ENCODE assay signal across 8 cellular contexts in genomic region chr1:41919764-41920397, GRCh38. TPM values are rescaled to one million over a fixed set of nuclear protein-coding genes. Genes with fewer than 3 reads are reported as not detected.
DNase-seq lines count a peak whose midpoint lies in the region; TF ChIP-seq lines count a peak whose summit lies in the region.

No MANE protein-coding gene starts in this region.

- H3K27me3 Mint-ChIP-seq in brain = peaks cover 31% of the 10 kb centered on the region
- peaks cover 8% of the 10 kb centered on the region for H3K27me3 Mint-ChIP-seq in mesothelial cell of epicardium (ENCODE audit: low read depth)

- peaks cover 52% of the 10 kb centered on the region for H3K4me1 Mint-ChIP-seq in brain
- peaks cover 40% of the 10 kb centered on the region for H3K4me1 Mint-ChIP-seq in mesothelial cell of epicardium

- H3K27ac Mint-ChIP-seq in brain (peak overlapping the region in 4 of 5 experiments; percentile 39 to 97 (median 76)), mesothelial cell of epicardium (no peak overlapping the region)

- TF ChIP-seq CTCF in brain (conservative IDR thresholded peaks at IDR 0.05) (no peak), mesothelial cell of epicardium (IDR thresholded peaks at IDR 0.05; ENCODE audit: unreplicated experiment) (no peak)

- H3K36me3 Mint-ChIP-seq in brain (no peaks in the 10 kb centered on the region), mesothelial cell of epicardium (no peaks in the 10 kb centered on the region)

- DNase-seq in A172 (ENCODE audit: low spot score) (peak; percentile 84), KG1 (lab: John Stamatoyannopoulos, UW) (peak; percentile 67), T-helper 9 cell (peak; percentile 63), mesothelial cell of epicardium (ENCODE audit: low spot score in 2 of 2, unreplicated experiment in 2 of 2) (no peak), NCI-H128 (lab: John Stamatoyannopoulos, UW; ENCODE audit: unreplicated experiment) (no peak)
- DNase-seq in stimulated activated CD8-positive, alpha-beta memory T cell treated with anti-CD3 and anti-CD28 coated beads, Interleukin-4, amount 100 ng/mL, for 1 hour (ENCODE audit: low read depth in 2 of 2, low spot score in 1 of 2) = peak; percentile 46 to 57

- H3K4me3 Mint-ChIP-seq in brain (peak overlapping the region; percentile 66 to 88 (median 85)), mesothelial cell of epicardium (peak overlapping the region; percentile 57)

- TF ChIP-seq POLR2A in GM19193 (IDR thresholded peaks at IDR 0.05; ENCODE audit: extremely low read depth, insufficient read depth, insufficient read length) = peak; percentile 76

- H3K9me3 Mint-ChIP-seq in brain (peaks cover 0 to 11% (median 8%) of the 10 kb centered on the region in 5 experiments), mesothelial cell of epicardium (peaks cover 7% of the 10 kb centered on the region)

RNA-seq across cellular contexts. Expression of gene HIVEP3, which starts 1.2 kb away (rescaled TPM):
- total RNA-seq in A172 (2014; rRNA removed; shearing (Covaris generic)) = 5.1 and 7.9 TPM in 2 replicates
- 5.4 TPM for polyA plus RNA-seq in brain (ENCODE audit: insufficient read depth, low read depth, low replicate concordance)
- total RNA-seq in mesothelial cell of epicardium = 8.5 to 9.0 TPM (median 8.9 TPM) in 3 replicates

Comparison
In these comparisons a context has a peak if more than half of its experiments do, and no peak if none do; other contexts are left out.
1. DNase-seq: peak in A172 (single experiment), KG1 (single experiment), T-helper 9 cell (single experiment) and stimulated activated CD8-positive, alpha-beta memory T cell treated with anti-CD3 and anti-CD28 coated beads, Interleukin-4, amount 100 ng/mL, for 1 hour (2 of 2); none in mesothelial cell of epicardium (0 of 2) and NCI-H128 (single experiment).